In genomic region chr2:227703280-227703732, GRCh38 we compare ENCODE assay signal across 1 cellular context.
TF ChIP-seq lines count a peak whose summit lies in the region.

No MANE protein-coding gene starts in this region.

TF ChIP-seq in HepG2, 621 proteins besides CTCF, POLR2A, EP300 and RAD21 (continued from another document):
- no peak for TF ChIP-seq RERE (CRISPR knock-in tag; IDR thresholded peaks at IDR 0.05; ENCODE audit: low read depth)
- no peak for TF ChIP-seq SRSF4 (IDR thresholded peaks at IDR 0.05; ENCODE audit: low read depth, low read length, poor library complexity, severe bottlenecking)
- TF ChIP-seq SOX6 (IDR thresholded peaks at IDR 0.05) = no peak
- TF ChIP-seq SOX6 (CRISPR knock-in tag; IDR thresholded peaks at IDR 0.05) = peak; percentile 18; the same call in 1 of the 2 replicates
- no peak for TF ChIP-seq JDP2 (CRISPR knock-in tag; IDR thresholded peaks at IDR 0.05; ENCODE audit: borderline replicate concordance)
- TF ChIP-seq MEIS1 (CRISPR knock-in tag; IDR thresholded peaks at IDR 0.05; ENCODE audit: borderline replicate concordance) = no peak
- no peak for TF ChIP-seq FOXO4 (CRISPR knock-in tag; conservative IDR thresholded peaks at IDR 0.05)
- no peak for TF ChIP-seq POLR2G (IDR thresholded peaks at IDR 0.05; ENCODE audit: low read depth, low read length)
- TF ChIP-seq SMAD3 (CRISPR knock-in tag; IDR thresholded peaks at IDR 0.05) = no peak
- TF ChIP-seq ZNF816 (CRISPR knock-in tag; IDR thresholded peaks at IDR 0.05; ENCODE audit: borderline replicate concordance) = no peak
- TF ChIP-seq HNF4G (IDR thresholded peaks at IDR 0.05; ENCODE audit: borderline replicate concordance, low read depth, low read length) = no peak
- no peak for TF ChIP-seq HNF4G (CRISPR knock-in tag; IDR thresholded peaks at IDR 0.05; ENCODE audit: borderline replicate concordance, low read depth)
- TF ChIP-seq, protein P1, sequence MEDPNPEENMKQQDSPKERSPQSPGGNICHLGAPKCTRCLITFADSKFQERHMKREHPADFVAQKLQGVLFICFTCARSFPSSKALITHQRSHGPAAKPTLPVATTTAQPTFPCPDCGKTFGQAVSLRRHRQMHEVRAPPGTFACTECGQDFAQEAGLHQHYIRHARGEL (CRISPR knock-in tag; IDR thresholded peaks at IDR 0.05) = no peak
- TF ChIP-seq CHD4 (IDR thresholded peaks at IDR 0.05; ENCODE audit: borderline replicate concordance, low read length) = no peak
- no peak for TF ChIP-seq SP1 (IDR thresholded peaks at IDR 0.05)
- TF ChIP-seq SP1 (CRISPR knock-in tag; IDR thresholded peaks at IDR 0.05) = no peak
- no peak for TF ChIP-seq ZNF230 (CRISPR knock-in tag; IDR thresholded peaks at IDR 0.05)
- TF ChIP-seq ARID2 (CRISPR knock-in tag; IDR thresholded peaks at IDR 0.05; ENCODE audit: borderline replicate concordance) = no peak
- TF ChIP-seq ZFP37 (CRISPR knock-in tag; IDR thresholded peaks at IDR 0.05; ENCODE audit: borderline replicate concordance) = no peak
- TF ChIP-seq, protein P2, sequence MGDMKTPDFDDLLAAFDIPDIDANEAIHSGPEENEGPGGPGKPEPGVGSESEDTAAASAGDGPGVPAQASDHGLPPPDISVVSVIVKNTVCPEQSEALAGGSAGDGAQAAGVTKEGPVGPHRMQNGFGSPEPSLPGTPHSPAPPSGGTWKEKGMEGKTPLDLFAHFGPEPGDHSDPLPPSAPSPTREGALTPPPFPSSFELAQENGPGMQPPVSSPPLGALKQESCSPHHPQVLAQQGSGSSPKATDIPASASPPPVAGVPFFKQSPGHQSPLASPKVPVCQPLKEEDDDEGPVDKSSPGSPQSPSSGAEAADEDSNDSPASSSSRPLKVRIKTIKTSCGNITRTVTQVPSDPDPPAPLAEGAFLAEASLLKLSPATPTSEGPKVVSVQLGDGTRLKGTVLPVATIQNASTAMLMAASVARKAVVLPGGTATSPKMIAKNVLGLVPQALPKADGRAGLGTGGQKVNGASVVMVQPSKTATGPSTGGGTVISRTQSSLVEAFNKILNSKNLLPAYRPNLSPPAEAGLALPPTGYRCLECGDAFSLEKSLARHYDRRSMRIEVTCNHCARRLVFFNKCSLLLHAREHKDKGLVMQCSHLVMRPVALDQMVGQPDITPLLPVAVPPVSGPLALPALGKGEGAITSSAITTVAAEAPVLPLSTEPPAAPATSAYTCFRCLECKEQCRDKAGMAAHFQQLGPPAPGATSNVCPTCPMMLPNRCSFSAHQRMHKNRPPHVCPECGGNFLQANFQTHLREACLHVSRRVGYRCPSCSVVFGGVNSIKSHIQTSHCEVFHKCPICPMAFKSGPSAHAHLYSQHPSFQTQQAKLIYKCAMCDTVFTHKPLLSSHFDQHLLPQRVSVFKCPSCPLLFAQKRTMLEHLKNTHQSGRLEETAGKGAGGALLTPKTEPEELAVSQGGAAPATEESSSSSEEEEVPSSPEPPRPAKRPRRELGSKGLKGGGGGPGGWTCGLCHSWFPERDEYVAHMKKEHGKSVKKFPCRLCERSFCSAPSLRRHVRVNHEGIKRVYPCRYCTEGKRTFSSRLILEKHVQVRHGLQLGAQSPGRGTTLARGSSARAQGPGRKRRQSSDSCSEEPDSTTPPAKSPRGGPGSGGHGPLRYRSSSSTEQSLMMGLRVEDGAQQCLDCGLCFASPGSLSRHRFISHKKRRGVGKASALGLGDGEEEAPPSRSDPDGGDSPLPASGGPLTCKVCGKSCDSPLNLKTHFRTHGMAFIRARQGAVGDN (CRISPR knock-in tag; IDR thresholded peaks at IDR 0.05) = no peak
- no peak for TF ChIP-seq ZKSCAN8 (CRISPR knock-in tag; IDR thresholded peaks at IDR 0.05; ENCODE audit: borderline replicate concordance)
- no peak for TF ChIP-seq TOPORS (CRISPR knock-in tag; IDR thresholded peaks at IDR 0.05)
- TF ChIP-seq SP2 (CRISPR knock-in tag; IDR thresholded peaks at IDR 0.05) = no peak
- no peak for TF ChIP-seq ARNTL (CRISPR knock-in tag; IDR thresholded peaks at IDR 0.05)
- TF ChIP-seq ZNF770 (CRISPR knock-in tag; IDR thresholded peaks at IDR 0.05) = no peak
- TF ChIP-seq ATF7 (IDR thresholded peaks at IDR 0.05) = no peak
- TF ChIP-seq ATF7 (CRISPR knock-in tag; IDR thresholded peaks at IDR 0.05) = no peak
